ENCODE assay signal across 11 cellular contexts in genomic region chr3:112117826-112118571, GRCh38. TPM values are rescaled to one million over a fixed set of nuclear protein-coding genes. Genes with fewer than 3 reads are reported as not detected.
DNase-seq lines count a peak whose midpoint lies in the region; ATAC-seq and TF ChIP-seq lines count a peak whose summit lies in the region.
"Had no signal": no experiment of that assay in that cellular context is flagged by ENCODE, and none has a peak within 500 bp of the region (broad histone marks: within the 10 kb centered on the region; RNA-seq: fewer than 3 reads in every experiment).

No MANE protein-coding gene starts in this region.

- no peaks in the 10 kb centered on the region for H3K4me1 ChIP-seq in upper lobe of right lung

- peaks cover 9% of the 10 kb centered on the region for H3K36me3 Mint-ChIP-seq in endothelial cell (ENCODE audit: low read depth, unreplicated experiment)

- intact Hi-C loops in Right ventricle myocardium superior (cut with DNase I) = loop anchor here (10.0 kb wide), 1 partner anchor 417 kb away; no protein-coding TSS in a partner anchor
- intact Hi-C loops in cardiac septum (cut with DNase I) = no loop called here
- intact Hi-C loops in upper lobe of right lung (cut with DNase I) = no loop called here

- no peaks in the 10 kb centered on the region for H3K27me3 ChIP-seq in upper lobe of right lung

- no peak overlapping the region for H3K4me3 Mint-ChIP-seq in endothelial cell (ENCODE audit: unreplicated experiment)

- no peaks in the 10 kb centered on the region for H3K9me3 ChIP-seq in upper lobe of right lung

- DNase-seq in Right ventricle myocardium superior = peak; percentile 57
- DNase-seq in cardiac septum (ENCODE audit: low spot score) = no peak
- DNase-seq in NAMALWA (ENCODE audit: low spot score) = peak; percentile 84
- peak; percentile 16 for DNase-seq in endothelial cell (ENCODE audit: low spot score)
- no peak for DNase-seq in upper lobe of right lung
- DNase-seq in NCI-H524 treated with DMSO at 0.1 percent for 48 hours (lab: John Stamatoyannopoulos, UW) = no peak
- no peak for DNase-seq in HuH-7.5 (ENCODE audit: low spot score)
- DNase-seq: NCI-H1930 had no signal

- TF ChIP-seq CTCF in endothelial cell (IDR thresholded peaks at IDR 0.05; ENCODE audit: unreplicated experiment) (no peak), upper lobe of right lung (IDR thresholded peaks at IDR 0.05) (no peak)

- no peaks in the 10 kb centered on the region for H3K36me3 ChIP-seq in upper lobe of right lung

- no peaks in the 10 kb centered on the region for H3K27me3 Mint-ChIP-seq in endothelial cell (ENCODE audit: unreplicated experiment)

- H3K4me1 Mint-ChIP-seq in endothelial cell (ENCODE audit: unreplicated experiment) = peaks cover 35% of the 10 kb centered on the region

- H3K27ac Mint-ChIP-seq in endothelial cell (ENCODE audit: unreplicated experiment) = no peak overlapping the region

- H3K9me3 Mint-ChIP-seq in endothelial cell (ENCODE audit: unreplicated experiment) = no peaks in the 10 kb centered on the region

- H3K27ac ChIP-seq in upper lobe of right lung = no peak overlapping the region
- H3K27ac ChIP-seq: C4-2B, VCaP had no signal

- ATAC-seq in Right ventricle myocardium superior (ENCODE audit: poor library complexity) (peak; percentile 38), upper lobe of right lung (peak; percentile 45), GM19463 (IDR thresholded peaks at IDR 0.05; ENCODE audit: unreplicated experiment) (no peak)

- no peak overlapping the region for H3K4me3 ChIP-seq in upper lobe of right lung

RNA-seq across cellular contexts. Expression of gene GCSAM, which starts 15.0 kb away (rescaled TPM):
- total RNA-seq in Right ventricle myocardium superior (not detected), cardiac septum (not detected), endothelial cell (ENCODE audit: unreplicated experiment) (not detected), upper lobe of right lung (0.90 TPM)

RNA-seq across cellular contexts. Expression of gene C3orf52, which starts 31.8 kb away (rescaled TPM):
- total RNA-seq in Right ventricle myocardium superior (2.5 TPM), cardiac septum (5.1 TPM), endothelial cell (ENCODE audit: unreplicated experiment) (8.3 TPM), upper lobe of right lung (20.1 TPM)

Comparison
In these comparisons a context has a peak if more than half of its experiments do, and no peak if none do; other contexts are left out.
1. DNase-seq: peak in Right ventricle myocardium superior (single experiment), NAMALWA (single experiment) and endothelial cell (single experiment); none in cardiac septum (single experiment), upper lobe of right lung (single experiment), NCI-H524 treated with DMSO at 0.1 percent for 48 hours (single experiment) and HuH-7.5 (single experiment).